Comparison of ENCODE assay signal across 19 cellular contexts in genomic region chr14:92626041-92626440, GRCh38.
"Had no signal": no experiment of that assay in that cellular context is flagged by ENCODE, and none has a peak within 500 bp of the region (broad histone marks: within the 10 kb centered on the region; RNA-seq: fewer than 3 reads in every experiment).

No MANE protein-coding gene starts in this region.

- H3K9me3 ChIP-seq: thyroid gland had no signal

- H3K4me1 ChIP-seq: parathyroid adenoma, thyroid gland had no signal

- H2AFZ ChIP-seq: parathyroid adenoma had no signal

- H3K27me3 Mint-ChIP-seq: activated naive CD4-positive, alpha-beta T cell treated with anti-CD3 and anti-CD28 coated beads, Interleukin-2, amount 50 U/mL, for 24 hours; memory B cell had no signal

- H3K4me3 Mint-ChIP-seq: activated naive CD4-positive, alpha-beta T cell treated with anti-CD3 and anti-CD28 coated beads, Interleukin-2, amount 50 U/mL, for 24 hours; brain; endodermal cell; memory B cell; neural crest cell; stimulated activated effector memory CD8-positive, alpha-beta T cell treated with anti-CD3 and anti-CD28 coated beads, Interleukin-12 subunit alpha, Interleukin-12 subunit beta, amount 100 ng/mL, for 72 hours had no signal

- H3K27ac ChIP-seq: parathyroid adenoma, thyroid gland had no signal

- ATAC-seq: stimulated activated effector memory CD8-positive, alpha-beta T cell treated with anti-CD3 and anti-CD28 coated beads, Interleukin-12 subunit alpha, Interleukin-12 subunit beta, amount 100 ng/mL, for 72 hours had no signal

- H3K9ac ChIP-seq: parathyroid adenoma had no signal

- H3K4me3 ChIP-seq: smooth muscle cell, thyroid gland had no signal

- DNase-seq: activated CD4-positive, alpha-beta T cell treated with anti-CD3 and anti-CD28 coated beads, Interleukin-2, amount 50 U/mL, for 4 hours; activated CD4-positive, CD25-positive, alpha-beta regulatory T cell treated with anti-CD3 and anti-CD28 coated beads, Interleukin-2, amount 50 U/mL, for 72 hours; activated effector memory CD4-positive, alpha-beta T cell treated with Interleukin-2 at 50 U/mL for 16 hours; activated T-cell treated with anti-CD3 and anti-CD28 coated beads, Interleukin-2, amount 50 U/mL, for 1 hour; amniotic stem cell; dermis blood vessel endothelial cell; endodermal cell; erythroblast; foreskin melanocyte; head of caudate nucleus; T-helper 9 cell; thyroid gland had no signal

- H3K36me3 ChIP-seq: thyroid gland had no signal

- H3K9me3 Mint-ChIP-seq: activated naive CD4-positive, alpha-beta T cell treated with anti-CD3 and anti-CD28 coated beads, Interleukin-2, amount 50 U/mL, for 24 hours had no signal

- H3K27me3 ChIP-seq: thyroid gland had no signal

- H3K4me1 Mint-ChIP-seq: endodermal cell, memory B cell had no signal

- H3K27ac Mint-ChIP-seq: activated naive CD4-positive, alpha-beta T cell treated with anti-CD3 and anti-CD28 coated beads, Interleukin-2, amount 50 U/mL, for 24 hours; brain; endodermal cell; memory B cell; stimulated activated effector memory CD8-positive, alpha-beta T cell treated with anti-CD3 and anti-CD28 coated beads, Interleukin-12 subunit alpha, Interleukin-12 subunit beta, amount 100 ng/mL, for 72 hours had no signal
